ENCODE assay signal across 1 cellular context in genomic region chr4:40363382-40363920, GRCh38.
TF ChIP-seq lines count a peak whose summit lies in the region.

No MANE protein-coding gene starts in this region.

TF ChIP-seq in H1, 55 proteins besides CTCF, POLR2A, EP300 and RAD21 (continued from another document):
- no peak for TF ChIP-seq CHD7 (IDR thresholded peaks at IDR 0.05; ENCODE audit: insufficient replicate concordance, low read length)
- TF ChIP-seq BCL11A (IDR thresholded peaks at IDR 0.05; ENCODE audit: low read depth in 2 of 2, low read length in 2 of 2), result no peak
- TF ChIP-seq CBX5 (IDR thresholded peaks at IDR 0.05; ENCODE audit: low read depth, low read length), result no peak
- no peak for TF ChIP-seq MAFK (IDR thresholded peaks at IDR 0.05; ENCODE audit: low read depth, low read length)
- TF ChIP-seq RBBP5 (IDR thresholded peaks at IDR 0.05; ENCODE audit: borderline replicate concordance, low read depth, low read length), result no peak
TF ChIP-seq in H1: peak in this region for 0.
